In genomic region chr5:141564216-141564692, GRCh38 we compare ENCODE assay signal across 8 cellular contexts. TPM values are rescaled to one million over a fixed set of nuclear protein-coding genes. Genes with fewer than 3 reads are reported as not detected.
DNase-seq lines count a peak whose midpoint lies in the region; ATAC-seq and TF ChIP-seq lines count a peak whose summit lies in the region.

No MANE protein-coding gene starts in this region.

- in situ Hi-C loops in HAP-1 (cut with MboI; ENCODE audit: low sequenced_read_pairs): loop anchor here (5.0 to 25.0 kb wide), 3 partner anchors 152 to 352 kb away; partner anchors contain the start of genes PCDHB12, PCDHB13, PCDHB14 and PCDHGA10

- peaks cover 83% of the 10 kb centered on the region for H3K36me3 Mint-ChIP-seq in activated T-helper 2 cell treated with anti-CD3 and anti-CD28 coated beads, Interferon-gamma antibody, Interleukin-2, Interleukin-4, amounts not matched to agents 10 μg/mL and 5 μg/mL and 100 μg/mL, durations not matched to agents 14 hours and 24 hours and 36 hours (ENCODE audit: low read depth)

- peak; percentile 81 for DNase-seq in GF-D8 (lab: John Stamatoyannopoulos, UW)
- peak; percentile 75 to 88 for DNase-seq in HAP-1 (ENCODE audit: low spot score in 2 of 2)
- DNase-seq in LNCaP clone FGC (ENCODE audit: low read depth): peak; percentile 96
- peak; percentile 92 for DNase-seq in RPMI8226
- peak; percentile 60 for DNase-seq in activated T-helper 2 cell treated with anti-CD3 and anti-CD28 coated beads, Interferon-gamma antibody, Interleukin-2, Interleukin-4, amounts not matched to agents 10 μg/mL and 5 μg/mL and 100 μg/mL, durations not matched to agents 14 hours and 24 hours and 36 hours (ENCODE audit: low spot score)
- DNase-seq in foreskin keratinocyte: peak; percentile 80 to 89
- peak in 44 of 56 donors; percentile 2 to 89 (median 36) for DNase-seq in nucleus accumbens (lab: John Stamatoyannopoulos, UW)
- DNase-seq in thyroid gland: peak; percentile 65 to 67

- 15 to 16% methylated on average over 5 of the region's 5 CpGs for WGBS in thyroid gland, 2 donors

- no peak for TF ChIP-seq POLR2A in thyroid gland (IDR thresholded peaks at IDR 0.05)

- H3K4me3 ChIP-seq in HAP-1: no peak overlapping the region
- peak overlapping the region; percentile 42 for H3K4me3 ChIP-seq in LNCaP clone FGC (ENCODE audit: low read depth, low read length)
- H3K4me3 ChIP-seq in thyroid gland (replicated peaks in 1 of 3): no peak overlapping the region

- peaks cover 23% of the 10 kb centered on the region for H3K4me1 Mint-ChIP-seq in activated T-helper 2 cell treated with anti-CD3 and anti-CD28 coated beads, Interferon-gamma antibody, Interleukin-2, Interleukin-4, amounts not matched to agents 10 μg/mL and 5 μg/mL and 100 μg/mL, durations not matched to agents 14 hours and 24 hours and 36 hours (ENCODE audit: low read depth)

- no peak overlapping the region for H3K4me3 Mint-ChIP-seq in activated T-helper 2 cell treated with anti-CD3 and anti-CD28 coated beads, Interferon-gamma antibody, Interleukin-2, Interleukin-4, amounts not matched to agents 10 μg/mL and 5 μg/mL and 100 μg/mL, durations not matched to agents 14 hours and 24 hours and 36 hours (ENCODE audit: low read depth)

- H3K4me1 ChIP-seq in HAP-1: peaks cover 24% of the 10 kb centered on the region
- H3K4me1 ChIP-seq in foreskin keratinocyte: peaks cover 12% of the 10 kb centered on the region
- H3K4me1 ChIP-seq in thyroid gland: peaks cover 17 to 24% of the 10 kb centered on the region in 2 donors

- H3K27me3 ChIP-seq in HAP-1 (ENCODE audit: low read depth) (no peaks in the 10 kb centered on the region), foreskin keratinocyte (no peaks in the 10 kb centered on the region), thyroid gland (no peaks in the 10 kb centered on the region)

- no peaks in the 10 kb centered on the region for H3K9me3 Mint-ChIP-seq in activated T-helper 2 cell treated with anti-CD3 and anti-CD28 coated beads, Interferon-gamma antibody, Interleukin-2, Interleukin-4, amounts not matched to agents 10 μg/mL and 5 μg/mL and 100 μg/mL, durations not matched to agents 14 hours and 24 hours and 36 hours

- no peaks in the 10 kb centered on the region for H3K27me3 Mint-ChIP-seq in activated T-helper 2 cell treated with anti-CD3 and anti-CD28 coated beads, Interferon-gamma antibody, Interleukin-2, Interleukin-4, amounts not matched to agents 10 μg/mL and 5 μg/mL and 100 μg/mL, durations not matched to agents 14 hours and 24 hours and 36 hours (ENCODE audit: low read depth)

- peak overlapping the region; percentile 85 for H3K27ac Mint-ChIP-seq in activated T-helper 2 cell treated with anti-CD3 and anti-CD28 coated beads, Interferon-gamma antibody, Interleukin-2, Interleukin-4, amounts not matched to agents 10 μg/mL and 5 μg/mL and 100 μg/mL, durations not matched to agents 14 hours and 24 hours and 36 hours

- TF ChIP-seq CTCF in LNCaP clone FGC (IDR thresholded peaks at IDR 0.05; ENCODE audit: control insufficient read depth, extremely low read depth, insufficient read depth) (peak; percentile 95), foreskin keratinocyte (conservative IDR thresholded peaks at IDR 0.05) (peak; percentile 100), thyroid gland (IDR thresholded peaks at IDR 0.05) (peak; percentile 90 to 100 (median 97))

- peak; percentile 41 for ATAC-seq in foreskin keratinocyte

- intact Hi-C loops in activated T-helper 2 cell treated with anti-CD3 and anti-CD28 coated beads, Interferon-gamma antibody, Interleukin-2, Interleukin-4, amounts not matched to agents 10 μg/mL and 5 μg/mL and 100 μg/mL, durations not matched to agents 14 hours and 24 hours and 36 hours (cut with micrococcal nuclease): loop anchor here (2.0 to 5.0 kb wide), 4 partner anchors 52 to 917 kb away; partner anchors contain the start of genes IK, NDUFA2, PCDHGA11 and TAF7
- intact Hi-C loops in thyroid gland (cut with DNase I): no loop called here

- H3K36me3 ChIP-seq in HAP-1 (replicated peaks) (peaks cover 35% of the 10 kb centered on the region), thyroid gland (peaks cover 5 to 6% of the 10 kb centered on the region in 2 donors)

- H3K9me3 ChIP-seq in HAP-1: no peaks in the 10 kb centered on the region
- no peaks in the 10 kb centered on the region for H3K9me3 ChIP-seq in thyroid gland

- H3K27ac ChIP-seq in foreskin keratinocyte: peak overlapping the region; percentile 52
- H3K27ac ChIP-seq in thyroid gland: peak overlapping the region; percentile 51 to 88 (median 52)

RNA-seq across cellular contexts. Expression of gene DIAPH1, which starts 54.5 kb away (rescaled TPM):
- 228 and 234 TPM in 2 replicates for total RNA-seq in activated T-helper 2 cell treated with anti-CD3 and anti-CD28 coated beads, Interferon-gamma antibody, Interleukin-2, Interleukin-4, amounts not matched to agents 10 μg/mL and 5 μg/mL and 100 μg/mL, durations not matched to agents 14 hours and 24 hours and 36 hours
- total RNA-seq in foreskin keratinocyte: 146 TPM in 2 replicates
- 118 and 134 TPM in 2 replicates for polyA plus RNA-seq in foreskin keratinocyte
- 100 to 1,000 TPM in 1 of 4 donors, 10 to 100 TPM in 3; 82.1 to 103 (median 89.7) TPM for total RNA-seq in thyroid gland

Comparison
In these comparisons a context has a peak if more than half of its experiments do, and no peak if none do; other contexts are left out.
1. DNase-seq: peak in every context shown above with its lines; median percentile 96 in LNCaP clone FGC; 92 in RPMI8226; 84 in foreskin keratinocyte; 82 in HAP-1; 81 in GF-D8; 66 in thyroid gland; 60 in activated T-helper 2 cell treated with anti-CD3 and anti-CD28 coated beads, Interferon-gamma antibody, Interleukin-2, Interleukin-4, amounts not matched to agents 10 μg/mL and 5 μg/mL and 100 μg/mL, durations not matched to agents 14 hours and 24 hours and 36 hours; 36 in nucleus accumbens.